Comparison of ENCODE assay signal across 9 cellular contexts in the genomic region with DNA sequence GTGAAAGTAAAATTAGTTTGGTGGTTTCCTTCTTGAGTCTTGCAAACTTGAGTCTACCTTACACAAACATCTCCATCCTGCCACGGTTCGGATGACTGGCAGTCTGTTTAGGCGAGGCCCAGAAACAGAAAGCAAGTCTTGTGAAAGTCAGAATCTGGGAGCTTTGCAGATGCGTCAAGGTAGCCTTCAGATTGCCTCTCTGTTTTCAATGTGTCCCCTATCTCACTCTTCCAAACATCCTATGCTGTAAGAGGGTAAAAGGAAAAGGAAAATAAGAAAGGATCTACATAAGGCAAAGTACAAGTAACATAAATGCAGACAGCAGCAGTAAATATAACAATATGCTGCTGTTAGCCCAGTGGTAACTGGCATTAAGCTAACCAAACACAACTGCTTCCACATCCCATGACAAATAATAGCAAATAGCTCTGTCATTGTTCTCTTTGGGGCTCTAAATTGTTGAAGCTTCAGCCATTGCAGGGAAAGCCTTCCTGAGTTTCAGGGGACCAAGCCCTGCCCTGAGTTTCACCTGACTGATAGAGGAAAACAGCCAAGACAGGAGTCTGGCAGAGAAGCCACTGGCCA. TPM values are rescaled to one million over a fixed set of nuclear protein-coding genes. Genes with fewer than 3 reads are reported as not detected.
DNase-seq lines count a peak whose midpoint lies in the region; ATAC-seq and TF ChIP-seq lines count a peak whose summit lies in the region.
"Had no signal": no experiment of that assay in that cellular context is flagged by ENCODE, and none has a peak within 500 bp of the region (broad histone marks: within the 10 kb centered on the region; RNA-seq: fewer than 3 reads in every experiment).

No MANE protein-coding gene starts in this region.

- no peaks in the 10 kb centered on the region for H3K27me3 ChIP-seq in brain microvascular endothelial cell (replicated peaks)

- TF ChIP-seq CTCF in fibroblast of villous mesenchyme (IDR thresholded peaks at IDR 0.05; ENCODE audit: insufficient read depth, low read depth, low read length) (no peak), brain microvascular endothelial cell (IDR thresholded peaks at IDR 0.05; ENCODE audit: low read depth, low read length, missing control alignments) (no peak)

- H3K27ac ChIP-seq in brain microvascular endothelial cell: no peak overlapping the region

- peak; percentile 71 for ATAC-seq in HG03460 (IDR thresholded peaks at IDR 0.05; ENCODE audit: unreplicated experiment)

- no peaks in the 10 kb centered on the region for H3K36me3 ChIP-seq in brain microvascular endothelial cell (replicated peaks)

- H3K4me3 ChIP-seq in fibroblast of villous mesenchyme (ENCODE audit: low read depth, low read length) (no peak overlapping the region), brain microvascular endothelial cell (ENCODE audit: low read depth, low read length) (no peak overlapping the region)

- in situ Hi-C loops in brain microvascular endothelial cell (cut with HindIII; ENCODE audit: low pct_ligation_motif_present, low sequenced_read_pairs): no loop called here

- DNase-seq in NOMO-1 (lab: John Stamatoyannopoulos, UW; ENCODE audit: unreplicated experiment in 2 of 2): peak; percentile 3 to 6
- no peak for DNase-seq in NOMO-1 treated with DMSO at 0.1 percent for 48 hours (lab: John Stamatoyannopoulos, UW; ENCODE audit: unreplicated experiment)
- DNase-seq in activated CD8-positive, alpha-beta memory T cell treated with anti-CD3 and anti-CD28 coated beads, Interleukin-2, amount 50 U/mL, for 24 hours (ENCODE audit: extremely low read depth): peak; percentile 44
- peak; percentile 34 for DNase-seq in fibroblast of villous mesenchyme (ENCODE audit: low read depth)
- peak; percentile 48 to 71 for DNase-seq in stimulated activated CD4-positive, alpha-beta T cell treated with anti-CD3 and anti-CD28 coated beads, Interleukin-4, amount 100 ng/mL, for 4 hours
- DNase-seq in GF-D8 (lab: John Stamatoyannopoulos, UW): no peak
- DNase-seq in brain microvascular endothelial cell: no peak

RNA-seq across cellular contexts. Expression of a gene that starts 26.2 kb away (rescaled TPM):
- total RNA-seq in fibroblast of villous mesenchyme: not detected in 2 replicates
- total RNA-seq: epithelial cell of proximal tubule had no signal

RNA-seq across cellular contexts. Expression of a gene that starts 49.6 kb away (rescaled TPM):
- total RNA-seq in fibroblast of villous mesenchyme: 16.4 and 18.4 TPM in 2 replicates

Comparison
In these comparisons a context has a peak if more than half of its experiments do, and no peak if none do; other contexts are left out.
1. DNase-seq: peak in NOMO-1 (2 of 2), activated CD8-positive, alpha-beta memory T cell treated with anti-CD3 and anti-CD28 coated beads, Interleukin-2, amount 50 U/mL, for 24 hours (single experiment), fibroblast of villous mesenchyme (single experiment) and stimulated activated CD4-positive, alpha-beta T cell treated with anti-CD3 and anti-CD28 coated beads, Interleukin-4, amount 100 ng/mL, for 4 hours (2 of 2); none in NOMO-1 treated with DMSO at 0.1 percent for 48 hours (single experiment), GF-D8 (single experiment) and brain microvascular endothelial cell (single experiment).